In genomic region chr4:122458625-122459024, GRCh38 we compare ENCODE assay signal across 8 cellular contexts. TPM values are rescaled to one million over a fixed set of nuclear protein-coding genes. Genes with fewer than 3 reads are reported as not detected.
DNase-seq lines count a peak whose midpoint lies in the region; ATAC-seq and TF ChIP-seq lines count a peak whose summit lies in the region.

No MANE protein-coding gene starts in this region.

- BruUV-seq in Panc1 (replicated peaks; lab: Mats Ljungman, UMichigan) = no TSS peak

- no peaks in the 10 kb centered on the region for H3K9me3 ChIP-seq in Panc1 (ENCODE audit: control insufficient read depth, insufficient read depth, low read depth, low read length)
- H3K9me3 ChIP-seq in skeletal muscle tissue (ENCODE audit: control insufficient read depth in 3 of 3, low read length in 3 of 3) = no peaks in the 10 kb centered on the region

- intact Hi-C loops in Panc1 (cut with micrococcal nuclease; ENCODE audit: unreplicated experiment) = no loop called here

- H3K4me1 ChIP-seq in Panc1 (ENCODE audit: control insufficient read depth, insufficient read depth, low read length) = no peaks in the 10 kb centered on the region
- no peaks in the 10 kb centered on the region for H3K4me1 ChIP-seq in skeletal muscle tissue (ENCODE audit: control insufficient read depth in 3 of 3, insufficient read depth in 3 of 3, low read length in 3 of 3)

- DNase-seq in Panc1 (ENCODE audit: low read depth, low spot score) = peak; percentile 2
- peak; percentile 37 for DNase-seq in astrocyte of the spinal cord (ENCODE audit: low read depth, low spot score)
- no peak for DNase-seq in amniotic stem cell (lab: John Stamatoyannopoulos, UW)
- DNase-seq in NCI-H2029 (lab: John Stamatoyannopoulos, UW) = no peak
- DNase-seq in hypothalamus (lab: John Stamatoyannopoulos, UW) = no peak

- no peaks in the 10 kb centered on the region for H3K36me3 ChIP-seq in Panc1 (ENCODE audit: control insufficient read depth, insufficient read depth, low read length)
- no peaks in the 10 kb centered on the region for H3K36me3 ChIP-seq in skeletal muscle tissue (ENCODE audit: control insufficient read depth in 3 of 3, insufficient read depth in 3 of 3, low read length in 3 of 3)

- POLR2A ChIA-PET in Panc1 (lab: Charles Lee) = no interaction called here

- TF ChIP-seq CTCF in Panc1 (IDR thresholded peaks at IDR 0.05) = no peak
- no peak for TF ChIP-seq CTCF in astrocyte of the spinal cord (IDR thresholded peaks at IDR 0.05; ENCODE audit: low read depth, low read length)

- H3K27ac ChIP-seq in Panc1 (ENCODE audit: low read length) = 0 out of 2 replicates have a peak overlapping the region, but pooled peaks have one; percentile 51
- H3K27ac ChIP-seq in skeletal muscle tissue (ENCODE audit: low read depth, low read length) = no peak overlapping the region

- H3K27me3 ChIP-seq in Panc1 (ENCODE audit: control insufficient read depth, insufficient read depth, low read length) = no peaks in the 10 kb centered on the region
- no peaks in the 10 kb centered on the region for H3K27me3 ChIP-seq in skeletal muscle tissue (ENCODE audit: control insufficient read depth in 3 of 3, insufficient read depth in 3 of 3, low read length in 3 of 3)

- H3K4me3 ChIP-seq in Panc1 (ENCODE audit: low read depth in 2 of 2, low read length in 2 of 2) (peak overlapping the region; percentile 30 to 41), astrocyte of the spinal cord (ENCODE audit: low read depth, low read length) (peak overlapping the region; percentile 14), skeletal muscle tissue (ENCODE audit: low read length in 3 of 3) (peak overlapping the region in 2 of 3 donors; percentile 34 to 45)

- H3K9ac ChIP-seq in skeletal muscle tissue (ENCODE audit: low read depth in 1 of 3, low read length in 3 of 3) = no peak overlapping the region

- no peak for TF ChIP-seq POLR2A in GM18505 (IDR thresholded peaks at IDR 0.05; ENCODE audit: borderline replicate concordance, extremely low read depth, insufficient read depth, insufficient read length)

- CTCF ChIA-PET in Panc1 (lab: Charles Lee) = no interaction called here

- ATAC-seq in GM18505 (IDR thresholded peaks at IDR 0.05; ENCODE audit: unreplicated experiment) = peak; percentile 86
- peak; percentile 90 for ATAC-seq in HG02798 (IDR thresholded peaks at IDR 0.05; ENCODE audit: poor library complexity, unreplicated experiment)
- peak; percentile 62 for ATAC-seq in Panc1

- in situ Hi-C loops in Panc1 (cut with HindIII; ENCODE audit: low pct_unique_long_range_greater_than_20kb, low sequenced_read_pairs) = no loop called here
- in situ Hi-C loops in astrocyte of the spinal cord (cut with HindIII; ENCODE audit: low sequenced_read_pairs) = no loop called here

RNA-seq across cellular contexts. Expression of gene IL2, which starts 2.1 kb away (rescaled TPM):
- total RNA-seq in Panc1 (2021; ENCODE audit: unreplicated experiment) (0.57 TPM), skeletal muscle tissue (not detected)
- polyA plus RNA-seq in Panc1 (2012; ENCODE audit: insufficient read length) = not detected

Comparison
In these comparisons a context has a peak if more than half of its experiments do, and no peak if none do; other contexts are left out.
1. DNase-seq: peak in Panc1 (single experiment) and astrocyte of the spinal cord (single experiment); none in amniotic stem cell (single experiment), NCI-H2029 (single experiment) and hypothalamus (0 of 51).
2. Peak in every context shown above with its lines, with median percentiles within 50 percentile points of each other: ATAC-seq and H3K4me3 ChIP-seq.